Comparison of ENCODE assay signal across 11 cellular contexts in the genomic region with DNA sequence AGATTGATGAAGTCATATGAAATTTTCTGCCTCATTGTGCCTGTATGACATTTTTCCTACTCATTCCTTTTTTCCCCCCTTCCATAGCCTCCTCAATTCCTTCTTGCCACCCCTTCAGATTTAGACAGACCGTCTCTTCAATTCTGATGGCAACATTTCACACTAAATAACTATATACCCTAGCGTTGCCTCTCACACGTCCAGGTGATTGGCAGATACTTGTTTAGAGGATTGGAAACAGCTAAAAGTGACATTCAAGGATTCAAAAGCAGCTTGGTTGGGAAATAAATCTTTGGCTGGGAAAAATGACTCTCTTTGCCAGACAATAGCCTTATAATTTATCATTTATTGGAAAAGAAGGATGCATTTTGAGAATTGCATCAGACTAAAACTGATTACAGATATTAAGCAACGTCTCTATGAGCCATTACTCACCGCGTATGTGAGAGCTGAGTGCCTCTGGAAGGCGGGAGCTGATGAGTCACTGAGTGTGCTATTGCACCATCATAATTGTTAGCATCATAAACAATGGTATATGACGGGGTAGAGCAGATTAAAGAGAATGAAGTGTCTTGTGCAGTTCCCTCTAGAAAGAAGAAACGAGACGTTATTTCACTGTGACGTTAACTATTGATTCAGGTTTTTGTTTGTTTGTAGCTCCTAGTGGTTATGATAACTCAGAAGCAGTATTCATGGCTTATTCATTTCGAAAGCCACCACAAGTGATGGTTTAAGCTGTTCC.
DNase-seq lines count a peak whose midpoint lies in the region; ATAC-seq, FAIRE-seq and TF ChIP-seq lines count a peak whose summit lies in the region.
"Had no signal": no experiment of that assay in that cellular context is flagged by ENCODE, and none has a peak within 500 bp of the region (broad histone marks: within the 10 kb centered on the region; RNA-seq: fewer than 3 reads in every experiment).

No MANE protein-coding gene starts in this region.

- H3K9me3 Mint-ChIP-seq in activated CD4-positive, alpha-beta T cell treated with anti-CD3 and anti-CD28 coated beads, Interleukin-2, amount 10 ng/mL, durations not matched to agents 7 days and 5 days: no peaks in the 10 kb centered on the region
- H3K9me3 Mint-ChIP-seq: memory B cell, T-cell had no signal

- H3K4me1 ChIP-seq in endothelial cell of umbilical vein (ENCODE audit: control insufficient read depth, extremely low read depth, insufficient read depth, low read length): no peaks in the 10 kb centered on the region

- peak; percentile 43 for DNase-seq in activated CD4-positive, alpha-beta T cell treated with anti-CD3 and anti-CD28 coated beads for 48 hours
- no peak for DNase-seq in activated CD4-positive, alpha-beta T cell treated with anti-CD3 and anti-CD28 coated beads, Interleukin-2, amount 10 ng/mL, durations not matched to agents 7 days and 5 days
- DNase-seq in NCI-H748 treated with DMSO at 0.1 percent for 48 hours (lab: John Stamatoyannopoulos, UW): peak; percentile 55
- peak; percentile 2 for DNase-seq in endothelial cell of umbilical vein (ENCODE audit: low read depth, low spot score)
- peak; percentile 32 for DNase-seq in stimulated activated CD4-positive, alpha-beta T cell treated with anti-CD3 and anti-CD28 coated beads, Interleukin-1b, Interleukin-23, amount 100 ng/mL, for 48 hours

- no peak for FAIRE-seq in endothelial cell of umbilical vein (lab: Jason Lieb, UNC)

- dilution Hi-C loops in endothelial cell of umbilical vein (cut with MboI; ENCODE audit: extremely low pct_ligation_motif_present, low sequenced_read_pairs): no loop called here

- H3K4me2 ChIP-seq in endothelial cell of umbilical vein (ENCODE audit: insufficient read depth, low read length): no peak overlapping the region
- H3K4me2 ChIP-seq: BLaER1 treated with 17β-estradiol and CSF1 and Interleukin-3, amounts not matched to agents 10 nM and 100 nM had no signal

- no peak overlapping the region for H3K4me3 Mint-ChIP-seq in activated CD4-positive, alpha-beta T cell treated with anti-CD3 and anti-CD28 coated beads, Interleukin-2, amount 10 ng/mL, durations not matched to agents 7 days and 5 days
- H3K4me3 Mint-ChIP-seq: memory B cell, T-cell had no signal

- H3K27me3 ChIP-seq in endothelial cell of umbilical vein (ENCODE audit: control insufficient read depth in 2 of 2, insufficient read depth in 2 of 2, low read length in 2 of 2): peaks cover 0 to 2% of the 10 kb centered on the region in 2 experiments
- H3K27me3 ChIP-seq: BLaER1 treated with 17β-estradiol and CSF1 and Interleukin-3, amounts not matched to agents 10 nM and 100 nM had no signal

- H3K27me3 Mint-ChIP-seq in activated CD4-positive, alpha-beta T cell treated with anti-CD3 and anti-CD28 coated beads, Interleukin-2, amount 10 ng/mL, durations not matched to agents 7 days and 5 days: peaks cover 24% of the 10 kb centered on the region

- no peak overlapping the region for H3K4me3 ChIP-seq in endothelial cell of umbilical vein (replicated peaks in 1 of 3; ENCODE audit: insufficient read depth in 1 of 3, low read depth in 1 of 3, low read length in 3 of 3)
- H3K4me3 ChIP-seq: BLaER1 treated with 17β-estradiol and CSF1 and Interleukin-3, amounts not matched to agents 10 nM and 100 nM had no signal

- no peak for TF ChIP-seq CTCF in endothelial cell of umbilical vein (IDR thresholded peaks at IDR 0.05; ENCODE audit: extremely low read depth in 1 of 2, insufficient read depth in 1 of 2, low read depth in 1 of 2, low read length in 2 of 2)

- ATAC-seq in GM21390 (IDR thresholded peaks at IDR 0.05; ENCODE audit: unreplicated experiment) (no peak), HG03439 (IDR thresholded peaks at IDR 0.05; ENCODE audit: unreplicated experiment) (no peak), GM18498 (IDR thresholded peaks at IDR 0.05; ENCODE audit: unreplicated experiment) (no peak)
- ATAC-seq: T-cell had no signal

- no peaks in the 10 kb centered on the region for H3K36me3 ChIP-seq in endothelial cell of umbilical vein (ENCODE audit: control insufficient read depth in 2 of 2, extremely low read depth in 1 of 2, insufficient read depth in 2 of 2, low read length in 2 of 2)
- H3K36me3 ChIP-seq: BLaER1 treated with 17β-estradiol and CSF1 and Interleukin-3, amounts not matched to agents 10 nM and 100 nM had no signal

- no TSS peak for BruUV-seq in endothelial cell of umbilical vein (replicated peaks; lab: Mats Ljungman, UMichigan)

- no peaks in the 10 kb centered on the region for H3K9me1 ChIP-seq in endothelial cell of umbilical vein (replicated peaks; ENCODE audit: control insufficient read depth, extremely low read depth, insufficient read depth, low read length)

- no peak overlapping the region for H3K9ac ChIP-seq in endothelial cell of umbilical vein (replicated peaks; ENCODE audit: extremely low read depth, insufficient read depth, low read length)
- H3K9ac ChIP-seq: BLaER1 treated with 17β-estradiol and CSF1 and Interleukin-3, amounts not matched to agents 10 nM and 100 nM had no signal

- H3K79me2 ChIP-seq in endothelial cell of umbilical vein (ENCODE audit: control insufficient read depth, insufficient read depth, low read length): no peaks in the 10 kb centered on the region

- no peaks in the 10 kb centered on the region for H3K4me1 Mint-ChIP-seq in activated CD4-positive, alpha-beta T cell treated with anti-CD3 and anti-CD28 coated beads, Interleukin-2, amount 10 ng/mL, durations not matched to agents 7 days and 5 days
- H3K4me1 Mint-ChIP-seq: memory B cell, T-cell had no signal

- no peak overlapping the region for H3K27ac Mint-ChIP-seq in activated CD4-positive, alpha-beta T cell treated with anti-CD3 and anti-CD28 coated beads, Interleukin-2, amount 10 ng/mL, durations not matched to agents 7 days and 5 days
- H3K27ac Mint-ChIP-seq: memory B cell, T-cell had no signal

- intact Hi-C loops in endothelial cell of umbilical vein (cut with micrococcal nuclease): no loop called here

- H3K9me3 ChIP-seq in endothelial cell of umbilical vein (replicated peaks; ENCODE audit: control insufficient read depth, insufficient read depth, low read length): no peaks in the 10 kb centered on the region

- H4K20me1 ChIP-seq in endothelial cell of umbilical vein (replicated peaks; ENCODE audit: control insufficient read depth, extremely low read depth, insufficient read depth, low read length): no peaks in the 10 kb centered on the region
- H4K20me1 ChIP-seq: BLaER1 treated with 17β-estradiol and CSF1 and Interleukin-3, amounts not matched to agents 10 nM and 100 nM had no signal

- H3K27ac ChIP-seq in endothelial cell of umbilical vein (ENCODE audit: insufficient read depth, low read depth, low read length): no peak overlapping the region

- H3K36me3 Mint-ChIP-seq in activated CD4-positive, alpha-beta T cell treated with anti-CD3 and anti-CD28 coated beads, Interleukin-2, amount 10 ng/mL, durations not matched to agents 7 days and 5 days (ENCODE audit: low read depth): no peaks in the 10 kb centered on the region
- H3K36me3 Mint-ChIP-seq: memory B cell, T-cell had no signal

- no peak overlapping the region for H2AFZ ChIP-seq in endothelial cell of umbilical vein (ENCODE audit: low read depth, low read length)

- CTCF ChIA-PET in activated CD4-positive, alpha-beta T cell treated with anti-CD3 and anti-CD28 coated beads, Interleukin-2, amount 10 ng/mL, durations not matched to agents 7 days and 5 days (lab: Charles Lee): interaction anchor here (0.6 to 1.6 kb wide), 4 partner anchors 10 to 739 kb away, joined by 3 read pairs; no protein-coding TSS in a partner anchor
- CTCF ChIA-PET in endothelial cell of umbilical vein (lab: Charles Lee): interaction anchor here (1.1 to 1.2 kb wide), 2 partner anchors 12 to 15 kb away, joined by 3 to 4 read pairs; no protein-coding TSS in a partner anchor

- TF ChIP-seq POLR2A in endothelial cell of umbilical vein (IDR thresholded peaks at IDR 0.05; ENCODE audit: low read depth, low read length): no peak

- POLR2A ChIA-PET in activated CD4-positive, alpha-beta T cell treated with anti-CD3 and anti-CD28 coated beads, Interleukin-2, amount 10 ng/mL, durations not matched to agents 7 days and 5 days (lab: Charles Lee): no interaction called here
- POLR2A ChIA-PET in endothelial cell of umbilical vein (lab: Charles Lee): no interaction called here

TF ChIP-seq in endothelial cell of umbilical vein, 7 proteins besides CTCF, POLR2A, EP300 and RAD21:
- TF ChIP-seq JUN (IDR thresholded peaks at IDR 0.05; ENCODE audit: borderline replicate concordance, insufficient read depth, insufficient read length, low read depth) (no peak), POLR2AphosphoS5 (IDR thresholded peaks at IDR 0.05; ENCODE audit: insufficient read depth, low read depth, low read length) (no peak), FOS (IDR thresholded peaks at IDR 0.05; ENCODE audit: borderline replicate concordance, insufficient read depth, low read length) (peak; percentile 7), MYC (IDR thresholded peaks at IDR 0.05; ENCODE audit: low read depth, low read length) (no peak)
- TF ChIP-seq, protein P1, sequence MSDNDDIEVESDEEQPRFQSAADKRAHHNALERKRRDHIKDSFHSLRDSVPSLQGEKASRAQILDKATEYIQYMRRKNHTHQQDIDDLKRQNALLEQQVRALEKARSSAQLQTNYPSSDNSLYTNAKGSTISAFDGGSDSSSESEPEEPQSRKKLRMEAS (IDR thresholded peaks at IDR 0.05; ENCODE audit: insufficient read depth, insufficient read length): no peak
